ENCODE assay signal across 11 cellular contexts in the genomic region with DNA sequence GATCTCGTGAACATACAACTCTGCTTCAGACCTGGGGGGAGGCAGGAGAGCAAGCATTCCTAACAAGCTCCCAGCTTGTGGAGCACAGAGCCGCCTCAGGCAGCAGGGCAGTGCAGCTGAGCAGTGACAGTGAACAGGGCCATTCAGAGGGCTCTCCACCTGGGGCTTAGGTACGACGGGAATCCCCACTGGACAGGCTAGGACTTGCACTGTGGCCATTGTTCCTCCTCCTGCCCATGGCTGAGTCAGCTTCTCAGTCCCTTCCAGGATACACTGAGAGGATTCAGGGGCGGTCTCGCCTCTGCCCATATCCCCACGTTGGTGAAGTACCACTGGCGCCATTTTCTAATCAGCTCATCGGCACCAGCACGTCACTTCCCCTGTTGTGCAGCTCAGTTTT.
A peak's percentile ranks its signal among the peaks of the same experiment; 100 is the strongest.
DNase-seq lines count a peak whose midpoint lies in the region; ATAC-seq, FAIRE-seq and TF ChIP-seq lines count a peak whose summit lies in the region.
"Had no signal": no experiment of that assay in that cellular context is flagged by ENCODE, and none has a peak within 500 bp of the region (broad histone marks: within the 10 kb centered on the region; RNA-seq: fewer than 3 reads in every experiment).

No MANE protein-coding gene starts in this region.

- ATAC-seq in activated naive CD8-positive, alpha-beta T cell treated with anti-CD3 and anti-CD28 coated beads, Interleukin-2, amount 50 U/mL, for 24 hours: no peak
- no peak for ATAC-seq in HG03565 (IDR thresholded peaks at IDR 0.05; ENCODE audit: unreplicated experiment)
- ATAC-seq: left ventricle myocardium superior had no signal

- TF ChIP-seq POLR2A in GM12891 (IDR thresholded peaks at IDR 0.05; ENCODE audit: low read depth, low read length): no peak
- TF ChIP-seq POLR2A in vagina (IDR thresholded peaks at IDR 0.05): no peak

- H3K36me3 Mint-ChIP-seq in activated naive CD8-positive, alpha-beta T cell treated with anti-CD3 and anti-CD28 coated beads, Interleukin-2, amount 50 U/mL, for 24 hours (ENCODE audit: low read depth): peaks cover 91% of the 10 kb centered on the region

- H3K79me1 ChIP-seq in mesendoderm (ENCODE audit: low read length): no peaks in the 10 kb centered on the region

- peak overlapping the region; percentile 68 for H3K27ac Mint-ChIP-seq in activated naive CD8-positive, alpha-beta T cell treated with anti-CD3 and anti-CD28 coated beads, Interleukin-2, amount 50 U/mL, for 24 hours

- H3K56ac ChIP-seq in mesendoderm (ENCODE audit: low read length): peak overlapping the region; percentile 36

- no peak overlapping the region for H2BK120ac ChIP-seq in mesendoderm (ENCODE audit: low read depth, low read length)

- peak; percentile 46 for DNase-seq in DMS79 (lab: John Stamatoyannopoulos, UW)
- DNase-seq in NCI-H146 treated with DMSO at 0.1 percent for 48 hours (lab: John Stamatoyannopoulos, UW; ENCODE audit: unreplicated experiment): peak; percentile 95
- DNase-seq in activated naive CD8-positive, alpha-beta T cell treated with anti-CD3 and anti-CD28 coated beads, Interleukin-2, amount 50 U/mL, for 24 hours: no peak
- DNase-seq in mesendoderm: peak; percentile 92
- no peak for DNase-seq in GM12891 (ENCODE audit: insufficient read length, low spot score)
- DNase-seq in vagina (ENCODE audit: extremely low spot score in 2 of 2): no peak
- no peak for DNase-seq in midbrain (lab: John Stamatoyannopoulos, UW)
- DNase-seq: GF-D8; left ventricle myocardium superior; stimulated activated CD4-positive, alpha-beta T cell treated with anti-CD3 and anti-CD28 coated beads, Interleukin-12 subunit alpha, Interleukin-12 subunit beta, amount 100 ng/mL, for 4 hours had no signal

- no peak for FAIRE-seq in GM12891 (lab: Jason Lieb, UNC)

- H3K4me3 ChIP-seq in mesendoderm (ENCODE audit: low read length) (no peak overlapping the region), vagina (no peak overlapping the region)

- no peak overlapping the region for H3K4ac ChIP-seq in mesendoderm (ENCODE audit: low read depth, low read length)

- no peak overlapping the region for H3K4me2 ChIP-seq in mesendoderm (ENCODE audit: low read length)

- TF ChIP-seq CTCF in vagina (IDR thresholded peaks at IDR 0.05): no peak

- peaks cover 94% of the 10 kb centered on the region for H3K4me1 Mint-ChIP-seq in activated naive CD8-positive, alpha-beta T cell treated with anti-CD3 and anti-CD28 coated beads, Interleukin-2, amount 50 U/mL, for 24 hours

- H3K27ac ChIP-seq in mesendoderm (ENCODE audit: low read depth, low read length) (no peak overlapping the region), vagina (no peak overlapping the region)

- H3K4me1 ChIP-seq in mesendoderm (ENCODE audit: control insufficient read depth, low read depth, low read length) (peaks cover 3% of the 10 kb centered on the region), vagina (no peaks in the 10 kb centered on the region)

- no peak overlapping the region for H3K4me3 Mint-ChIP-seq in activated naive CD8-positive, alpha-beta T cell treated with anti-CD3 and anti-CD28 coated beads, Interleukin-2, amount 50 U/mL, for 24 hours

- no peak overlapping the region for H4K8ac ChIP-seq in mesendoderm (ENCODE audit: low read depth, low read length)

- H3K9me3 ChIP-seq in vagina: no peaks in the 10 kb centered on the region

- no peaks in the 10 kb centered on the region for H3K27me3 Mint-ChIP-seq in activated naive CD8-positive, alpha-beta T cell treated with anti-CD3 and anti-CD28 coated beads, Interleukin-2, amount 50 U/mL, for 24 hours

- H3K9me3 Mint-ChIP-seq in activated naive CD8-positive, alpha-beta T cell treated with anti-CD3 and anti-CD28 coated beads, Interleukin-2, amount 50 U/mL, for 24 hours: no peaks in the 10 kb centered on the region

- H3K27me3 ChIP-seq in mesendoderm (ENCODE audit: insufficient read depth, low read length, poor library complexity) (no peaks in the 10 kb centered on the region), vagina (no peaks in the 10 kb centered on the region)

- H4K5ac ChIP-seq in mesendoderm (ENCODE audit: low read length): no peak overlapping the region

- WGBS in mesendoderm (ENCODE audit: extremely low coverage, insufficient coverage, low lambda C conversion rate): no CpG with 5 or more reads among the region's 10 CpGs

- no peak overlapping the region for H2AK5ac ChIP-seq in mesendoderm (ENCODE audit: low read length)

- no peak overlapping the region for H2BK5ac ChIP-seq in mesendoderm (ENCODE audit: low read length)

- intact Hi-C loops in vagina (cut with DNase I): no loop called here

- H2BK15ac ChIP-seq in mesendoderm (replicated peaks; ENCODE audit: low read depth): no peak overlapping the region

- no peak overlapping the region for H3K9ac ChIP-seq in mesendoderm (ENCODE audit: low read length)

- H3K36me3 ChIP-seq in mesendoderm (ENCODE audit: control insufficient read depth, insufficient read depth, low read length) (no peaks in the 10 kb centered on the region), vagina (no peaks in the 10 kb centered on the region)

- H3K23ac ChIP-seq in mesendoderm (ENCODE audit: low read length): no peak overlapping the region

- no peaks in the 10 kb centered on the region for H3K79me2 ChIP-seq in mesendoderm (ENCODE audit: control insufficient read depth, insufficient read depth, low read length)

- H3K18ac ChIP-seq in mesendoderm (ENCODE audit: low read length): no peak overlapping the region

TF ChIP-seq in GM12891, 5 proteins besides CTCF, POLR2A, EP300 and RAD21:
- no peak for TF ChIP-seq TAF1 (IDR thresholded peaks at IDR 0.05; ENCODE audit: low read depth, low read length)
- no peak for TF ChIP-seq SPI1 (IDR thresholded peaks at IDR 0.05; ENCODE audit: low read depth, low read length)
- TF ChIP-seq POU2F2 (IDR thresholded peaks at IDR 0.05; ENCODE audit: low read depth, low read length): no peak
- no peak for TF ChIP-seq POLR2AphosphoS5 (IDR thresholded peaks at IDR 0.05; ENCODE audit: low read depth, low read length)
- TF ChIP-seq PAX5 (IDR thresholded peaks at IDR 0.05; ENCODE audit: insufficient read depth, low read length, severe bottlenecking): no peak

Comparison
In these comparisons a context has a peak if more than half of its experiments do, and no peak if none do; other contexts are left out.
1. DNase-seq: peak in DMS79 (single experiment), NCI-H146 treated with DMSO at 0.1 percent for 48 hours (single experiment) and mesendoderm (single experiment); none in activated naive CD8-positive, alpha-beta T cell treated with anti-CD3 and anti-CD28 coated beads, Interleukin-2, amount 50 U/mL, for 24 hours (single experiment), GM12891 (single experiment), vagina (0 of 2) and midbrain (single experiment).